ENCODE assay signal across 1 cellular context in the genomic region with DNA sequence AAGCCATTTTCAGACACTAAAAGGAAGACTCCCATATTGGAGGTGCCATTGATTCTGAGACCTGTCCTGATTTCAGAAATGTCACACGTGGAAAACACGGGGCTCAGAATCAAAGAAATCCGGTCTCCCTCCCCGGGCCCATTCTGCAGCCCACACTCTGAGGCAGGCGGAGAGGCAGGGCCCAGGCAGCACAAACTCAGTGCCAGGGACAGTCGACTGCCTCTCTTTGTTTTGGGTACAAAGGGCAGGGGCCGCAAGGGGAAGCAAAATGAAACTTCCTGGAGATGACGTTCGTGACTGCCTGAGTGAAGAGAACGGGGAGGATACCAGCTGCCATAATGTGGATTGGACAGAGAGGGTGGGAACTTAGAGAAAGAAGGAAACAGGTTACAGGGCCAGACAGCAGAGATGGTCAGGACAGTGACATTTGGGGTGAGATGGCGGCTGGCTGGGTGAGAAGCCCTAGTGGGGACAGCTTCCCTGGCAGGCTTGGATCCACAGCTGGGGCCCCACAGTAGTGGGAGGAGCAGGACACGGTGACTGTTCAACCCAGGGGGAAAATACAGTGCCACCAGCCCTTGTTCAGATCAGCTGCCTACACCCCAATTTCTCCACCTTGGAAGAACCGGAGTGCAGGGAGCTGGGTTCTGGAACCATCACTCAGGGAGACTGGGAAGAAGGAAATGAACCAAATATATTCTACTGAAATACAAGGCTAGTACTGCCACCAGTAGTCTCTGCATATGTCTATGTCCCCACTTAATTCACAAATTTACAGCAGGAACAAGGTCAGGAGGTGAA.
TF ChIP-seq lines count a peak whose summit lies in the region.

No MANE protein-coding gene starts in this region.

TF ChIP-seq in endothelial cell of umbilical vein, 7 proteins besides CTCF, POLR2A, EP300 and RAD21:
- TF ChIP-seq MYC (IDR thresholded peaks at IDR 0.05; ENCODE audit: low read depth, low read length) (no peak), POLR2AphosphoS5 (IDR thresholded peaks at IDR 0.05; ENCODE audit: insufficient read depth, low read depth, low read length) (no peak), EZH2 (IDR thresholded peaks at IDR 0.05; ENCODE audit: borderline replicate concordance, low read depth, low read length, severe bottlenecking) (no peak), FOS (IDR thresholded peaks at IDR 0.05; ENCODE audit: borderline replicate concordance, insufficient read depth, low read length) (no peak), JUN (IDR thresholded peaks at IDR 0.05; ENCODE audit: borderline replicate concordance, insufficient read depth, insufficient read length, low read depth) (no peak)
- TF ChIP-seq, protein P1, sequence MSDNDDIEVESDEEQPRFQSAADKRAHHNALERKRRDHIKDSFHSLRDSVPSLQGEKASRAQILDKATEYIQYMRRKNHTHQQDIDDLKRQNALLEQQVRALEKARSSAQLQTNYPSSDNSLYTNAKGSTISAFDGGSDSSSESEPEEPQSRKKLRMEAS (IDR thresholded peaks at IDR 0.05; ENCODE audit: insufficient read depth, insufficient read length), result no peak
TF ChIP-seq in endothelial cell of umbilical vein: peak in this region for 0.
